In the genomic region with DNA sequence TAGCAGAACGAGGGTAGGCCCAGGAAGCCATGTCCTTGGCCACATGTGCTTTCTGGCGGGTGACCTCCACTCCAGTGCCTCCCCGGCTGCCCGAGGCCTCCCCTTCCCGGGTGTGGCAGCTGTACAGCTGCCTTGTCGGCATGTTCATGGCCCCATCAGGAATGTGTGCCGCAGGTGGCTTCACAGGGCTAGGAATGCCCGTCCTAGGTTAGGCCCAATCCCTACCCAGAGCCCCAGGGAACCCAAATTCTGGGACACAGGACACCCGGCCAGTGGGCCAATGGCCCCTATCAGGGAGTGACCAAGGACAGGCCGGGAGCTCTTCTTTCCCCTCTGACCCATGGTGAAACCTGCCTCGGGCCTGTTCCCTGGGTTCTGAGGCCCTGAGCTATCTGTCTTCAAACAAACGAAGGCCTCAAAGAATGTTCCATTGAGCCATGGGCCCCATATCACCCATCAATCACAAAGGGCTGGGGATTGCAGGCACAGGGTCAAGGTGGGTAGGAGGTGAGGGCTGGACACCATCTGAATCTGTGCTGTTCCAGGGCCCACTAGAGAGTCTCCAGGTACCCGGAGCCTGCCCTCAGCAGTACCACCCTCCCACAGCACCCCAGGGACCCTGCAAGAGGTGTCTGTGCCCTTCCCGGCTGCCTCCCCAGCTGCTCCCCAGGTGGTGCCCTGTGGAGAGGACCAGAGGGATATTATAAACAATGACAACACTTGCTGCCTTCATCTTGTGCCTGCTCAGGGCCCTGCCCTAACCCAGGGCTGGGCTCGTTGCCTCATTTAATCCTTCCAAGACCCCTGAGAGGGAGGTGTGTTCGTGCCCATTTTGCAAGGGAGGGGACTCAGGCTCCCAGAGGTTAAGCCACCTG, we compare ENCODE assay signal across 1 cellular context.
TF ChIP-seq lines count a peak whose summit lies in the region.

No MANE protein-coding gene starts in this region.

TF ChIP-seq in HCT116, 20 proteins besides CTCF, POLR2A, EP300 and RAD21:
- TF ChIP-seq ZFX (IDR thresholded peaks at IDR 0.05) (peak; percentile 24; the same call in 1 of the 2 replicates), ZNF274 (IDR thresholded peaks at IDR 0.05; ENCODE audit: low read depth, low read length) (no peak)
